ENCODE assay signal across 24 cellular contexts in the genomic region with DNA sequence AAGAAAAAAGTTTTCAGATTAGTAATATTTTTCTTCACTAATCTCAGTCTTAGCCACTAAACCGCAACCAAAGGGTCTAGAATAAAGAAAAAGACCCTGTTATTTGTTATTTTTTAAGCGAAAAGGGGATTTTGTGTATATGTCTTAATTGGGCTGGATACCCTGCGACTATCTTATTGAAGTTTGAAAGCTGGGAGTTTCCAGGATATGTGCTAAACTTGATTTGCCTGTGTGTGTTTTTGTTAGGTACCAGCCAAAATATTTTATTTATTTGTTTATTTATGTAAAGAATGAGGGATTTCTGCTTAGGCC.
"Had no signal": no experiment of that assay in that cellular context is flagged by ENCODE, and none has a peak within 500 bp of the region (broad histone marks: within the 10 kb centered on the region; RNA-seq: fewer than 3 reads in every experiment).

No MANE protein-coding gene starts in this region.

- H3K27ac ChIP-seq: colonic mucosa, epithelial cell of prostate, gastrocnemius medialis, lower lobe of right lung, ovary, psoas muscle, sigmoid colon, tibial artery had no signal

- H3K9me3 ChIP-seq: colonic mucosa, gastrocnemius medialis, lower lobe of right lung, ovary, sigmoid colon, tibial artery had no signal

- H3K36me3 ChIP-seq: colonic mucosa, gastrocnemius medialis, lower lobe of right lung, ovary, sigmoid colon, tibial artery had no signal

- H3K4me3 Mint-ChIP-seq: dendritic cell treated with granulocyte-macrophage colony-stimulating factor and Interleukin-4, amounts not matched to agents 40 ng/mL and 50 ng/mL, for 4 days; endodermal cell; naive thymus-derived CD8-positive, alpha-beta T cell; nephron progenitor cell; stimulated activated naive CD8-positive, alpha-beta T cell treated with anti-CD3 and anti-CD28 coated beads, Interleukin-15, amount 100 ng/mL, for 72 hours; type B pancreatic cell had no signal

- DNase-seq: colonic mucosa; effector CD8-positive, alpha-beta T cell; endodermal cell; gastrocnemius medialis; head of caudate nucleus; left ventricle myocardium superior; lower lobe of right lung; naive thymus-derived CD8-positive, alpha-beta T cell; nephron progenitor cell; nucleus accumbens; ovary; posterior cingulate gyrus; psoas muscle; right cardiac atrium; sigmoid colon; stimulated activated CD4-positive, alpha-beta T cell treated with anti-CD3 and anti-CD28 coated beads, Interleukin-2, amount 100 ng/mL, for 24 hours; stimulated activated CD4-positive, alpha-beta T cell treated with anti-CD3 and anti-CD28 coated beads, Interleukin-4, amount 100 ng/mL, for 24 hours; stimulated activated naive B cell treated with anti-CD40 and anti-IgM and Interleukin-4, amounts not matched to agents 10 μg/mL and 1 μg/mL and 100 μg/mL, for 72 hours; stimulated activated naive CD8-positive, alpha-beta T cell treated with anti-CD3 and anti-CD28 coated beads, Interleukin-15, amount 100 ng/mL, for 72 hours; tibial artery had no signal

- H3K27me3 Mint-ChIP-seq: dendritic cell treated with granulocyte-macrophage colony-stimulating factor and Interleukin-4, amounts not matched to agents 40 ng/mL and 50 ng/mL, for 4 days; naive thymus-derived CD8-positive, alpha-beta T cell; stimulated activated naive B cell treated with anti-CD40 and anti-IgM and Interleukin-4, amounts not matched to agents 10 μg/mL and 1 μg/mL and 100 μg/mL, for 72 hours; stimulated activated naive CD8-positive, alpha-beta T cell treated with anti-CD3 and anti-CD28 coated beads, Interleukin-15, amount 100 ng/mL, for 72 hours; type B pancreatic cell had no signal

- H3K4me1 ChIP-seq: colonic mucosa, gastrocnemius medialis, lower lobe of right lung, psoas muscle, sigmoid colon had no signal

- H3K4me3 ChIP-seq: colonic mucosa, gastrocnemius medialis, lower lobe of right lung, ovary, psoas muscle, sigmoid colon, tibial artery had no signal

- H3K36me3 Mint-ChIP-seq: type B pancreatic cell had no signal

- H3K9me3 Mint-ChIP-seq: dendritic cell treated with granulocyte-macrophage colony-stimulating factor and Interleukin-4, amounts not matched to agents 40 ng/mL and 50 ng/mL, for 4 days; type B pancreatic cell had no signal

- H3K27ac Mint-ChIP-seq: dendritic cell treated with granulocyte-macrophage colony-stimulating factor and Interleukin-4, amounts not matched to agents 40 ng/mL and 50 ng/mL, for 4 days; endodermal cell; nephron progenitor cell; stimulated activated naive CD8-positive, alpha-beta T cell treated with anti-CD3 and anti-CD28 coated beads, Interleukin-15, amount 100 ng/mL, for 72 hours; type B pancreatic cell had no signal

- H3K27me3 ChIP-seq: colonic mucosa, gastrocnemius medialis, ovary, sigmoid colon, tibial artery had no signal

- ATAC-seq: esophagus mucosa; gastrocnemius medialis; left ventricle myocardium superior; lower lobe of right lung; naive thymus-derived CD8-positive, alpha-beta T cell; psoas muscle; right cardiac atrium; stimulated activated naive CD8-positive, alpha-beta T cell treated with anti-CD3 and anti-CD28 coated beads, Interleukin-15, amount 100 ng/mL, for 72 hours had no signal
